ENCODE assay signal across 8 cellular contexts in genomic region chr7:151485006-151485732, GRCh38. TPM values are rescaled to one million over a fixed set of nuclear protein-coding genes. Genes with fewer than 3 reads are reported as not detected.
DNase-seq lines count a peak whose midpoint lies in the region; ATAC-seq, FAIRE-seq and TF ChIP-seq lines count a peak whose summit lies in the region.

No MANE protein-coding gene starts in this region.

- no peak overlapping the region for H3K4me3 ChIP-seq in AG09309 (ENCODE audit: control insufficient read depth, low read depth, low read length)
- no peak overlapping the region for H3K4me3 ChIP-seq in stomach

- TF ChIP-seq EP300 in stomach (IDR thresholded peaks at IDR 0.05) = no peak

- no peak for TF ChIP-seq POLR2A in H54 (IDR thresholded peaks at IDR 0.05; ENCODE audit: low read depth, low read length)
- no peak for TF ChIP-seq POLR2A in stomach (IDR thresholded peaks at IDR 0.05)

- H3K27me3 Mint-ChIP-seq in activated naive CD8-positive, alpha-beta T cell treated with anti-CD3 and anti-CD28 coated beads, Interleukin-2, amount 50 U/mL, for 24 hours = no peaks in the 10 kb centered on the region

- H3K4me1 Mint-ChIP-seq in activated naive CD8-positive, alpha-beta T cell treated with anti-CD3 and anti-CD28 coated beads, Interleukin-2, amount 50 U/mL, for 24 hours = peaks cover 22% of the 10 kb centered on the region

- H3K9me3 ChIP-seq in stomach = no peaks in the 10 kb centered on the region

- peaks cover 14 to 88% (median 76%) of the 10 kb centered on the region in 4 donors for H3K36me3 ChIP-seq in stomach

- peak overlapping the region in 1 of 5 donors; percentile 17 for H3K27ac ChIP-seq in stomach

- peaks cover 0 to 77% (median 33%) of the 10 kb centered on the region in 4 donors for H3K4me1 ChIP-seq in stomach

- peak overlapping the region; percentile 49 for H3K27ac Mint-ChIP-seq in activated naive CD8-positive, alpha-beta T cell treated with anti-CD3 and anti-CD28 coated beads, Interleukin-2, amount 50 U/mL, for 24 hours

- TF ChIP-seq CTCF in AG09309 (IDR thresholded peaks at IDR 0.05; ENCODE audit: control insufficient read depth, insufficient read depth, low read depth, low read length, missing control alignments) (no peak), stomach (IDR thresholded peaks at IDR 0.05) (no peak)

- WGBS in stomach, 5 donors = 61 to 77% (median 74%) methylated on average over 6 of the region's 6 CpGs

- H3K4me3 Mint-ChIP-seq in activated naive CD8-positive, alpha-beta T cell treated with anti-CD3 and anti-CD28 coated beads, Interleukin-2, amount 50 U/mL, for 24 hours = no peak overlapping the region

- peaks cover 53% of the 10 kb centered on the region for H3K36me3 Mint-ChIP-seq in activated naive CD8-positive, alpha-beta T cell treated with anti-CD3 and anti-CD28 coated beads, Interleukin-2, amount 50 U/mL, for 24 hours (ENCODE audit: low read depth)

- peak; percentile 95 for ATAC-seq in activated naive CD8-positive, alpha-beta T cell treated with anti-CD3 and anti-CD28 coated beads, Interleukin-2, amount 50 U/mL, for 24 hours
- no peak for ATAC-seq in GM18498 (IDR thresholded peaks at IDR 0.05; ENCODE audit: unreplicated experiment)

- intact Hi-C loops in stomach (cut with DNase I; ENCODE audit: low total_unique reads) = no loop called here

- H3K27me3 ChIP-seq in stomach = no peaks in the 10 kb centered on the region

- peak; percentile 78 for FAIRE-seq in H54 (lab: Jason Lieb, UNC)

- DNase-seq in AG09309 (ENCODE audit: low read depth) = peak; percentile 55
- DNase-seq in H54 (ENCODE audit: insufficient read length, low spot score) = peak; percentile 36
- DNase-seq in activated naive CD8-positive, alpha-beta T cell treated with anti-CD3 and anti-CD28 coated beads, Interleukin-2, amount 50 U/mL, for 24 hours = peak; percentile 12
- DNase-seq in medulla oblongata (ENCODE audit: extremely low spot score) = peak; percentile 67
- DNase-seq in T1000 (lab: John Stamatoyannopoulos, UW) = no peak
- DNase-seq in NCI-H82 treated with DMSO at 0.1 percent for 48 hours (lab: John Stamatoyannopoulos, UW; ENCODE audit: unreplicated experiment) = no peak
- DNase-seq in stomach = no peak

- no peaks in the 10 kb centered on the region for H3K9me3 Mint-ChIP-seq in activated naive CD8-positive, alpha-beta T cell treated with anti-CD3 and anti-CD28 coated beads, Interleukin-2, amount 50 U/mL, for 24 hours

RNA-seq across cellular contexts. Expression of gene RHEB, which starts 34.5 kb away (rescaled TPM):
- total RNA-seq in stomach = 100 to 1,000 TPM in 1 of 5 donors, 10 to 100 TPM in 4; 18.5 to 141 (median 66.5) TPM
- polyA plus RNA-seq in stomach = 100 to 1,000 TPM in 1 of 3 donors, 10 to 100 TPM in 2; 73.2 to 103 (median 95.1) TPM

RNA-seq across cellular contexts. Expression of gene CRYGN, which starts 45.2 kb away (rescaled TPM):
- not detected for total RNA-seq in stomach
- not detected for polyA plus RNA-seq in stomach

Comparison
In these comparisons a context has a peak if more than half of its experiments do, and no peak if none do; other contexts are left out.
1. DNase-seq: peak in AG09309 (single experiment), H54 (single experiment), activated naive CD8-positive, alpha-beta T cell treated with anti-CD3 and anti-CD28 coated beads, Interleukin-2, amount 50 U/mL, for 24 hours (single experiment) and medulla oblongata (single experiment); none in T1000 (single experiment), NCI-H82 treated with DMSO at 0.1 percent for 48 hours (single experiment) and stomach (single experiment).